In the genomic region with DNA sequence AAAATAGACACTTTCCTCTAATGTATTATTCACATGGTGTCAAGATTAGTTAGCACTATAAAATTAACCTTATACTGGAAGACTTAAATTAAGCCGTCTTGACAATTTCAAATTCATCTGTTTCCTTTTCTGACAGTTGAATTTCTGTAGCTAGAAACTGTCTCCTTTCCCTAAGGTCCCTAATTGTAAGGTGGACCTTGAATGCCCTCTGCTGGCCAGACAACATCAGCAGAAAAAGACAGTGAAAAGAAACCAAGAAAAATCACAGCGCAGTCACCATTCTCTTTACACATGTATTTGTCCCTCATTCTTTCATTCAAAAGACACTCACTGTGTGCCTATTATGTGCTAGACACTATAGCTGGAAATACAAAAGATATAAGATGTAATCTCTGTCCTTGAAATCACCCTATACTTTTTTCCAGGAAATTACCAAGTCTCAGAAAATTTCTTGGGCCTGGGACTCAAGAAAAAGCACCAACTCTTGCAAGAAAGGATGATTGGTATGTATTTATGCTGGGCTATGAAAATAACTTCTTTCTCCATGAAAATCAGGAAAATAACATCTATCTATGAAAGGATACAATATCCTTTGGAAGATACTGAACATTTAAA, we compare ENCODE assay signal across 9 cellular contexts. TPM values are rescaled to one million over a fixed set of nuclear protein-coding genes. Genes with fewer than 3 reads are reported as not detected.
DNase-seq lines count a peak whose midpoint lies in the region; ATAC-seq and TF ChIP-seq lines count a peak whose summit lies in the region.
"Had no signal": no experiment of that assay in that cellular context is flagged by ENCODE, and none has a peak within 500 bp of the region (broad histone marks: within the 10 kb centered on the region; RNA-seq: fewer than 3 reads in every experiment).

No MANE protein-coding gene starts in this region.

- no peak overlapping the region for H3K23ac ChIP-seq in H9 (ENCODE audit: insufficient read length, low read depth, low read length)

- H3K18ac ChIP-seq in H9 (ENCODE audit: insufficient read length, low read depth, low read length) = no peak overlapping the region

- no peak overlapping the region for H4K5ac ChIP-seq in H9 (ENCODE audit: insufficient read length, low read depth, low read length)

- H4K20me1 ChIP-seq in H9 (ENCODE audit: control insufficient read depth, insufficient read depth, insufficient read length) = no peaks in the 10 kb centered on the region
- H4K20me1 ChIP-seq in neural progenitor cell (ENCODE audit: low read depth) = no peaks in the 10 kb centered on the region

- no peaks in the 10 kb centered on the region for H3F3A ChIP-seq in neural progenitor cell (ENCODE audit: low read depth)

- no peak overlapping the region for H2BK120ac ChIP-seq in H9 (ENCODE audit: low read depth, low read length, poor library complexity, severe bottlenecking)

- H3K23me2 ChIP-seq in H9 (ENCODE audit: insufficient read length, low read depth, low read length, poor library complexity, severe bottlenecking) = no peaks in the 10 kb centered on the region

- H3K27ac ChIP-seq in H9 (ENCODE audit: insufficient read length, low read depth, low read length) (no peak overlapping the region), esophagus muscularis mucosa (replicated peaks in 1 of 4) (no peak overlapping the region), neural progenitor cell (no peak overlapping the region)

- intact Hi-C loops in activated CD4-positive, alpha-beta T cell treated with anti-CD3 and anti-CD28 coated beads for 36 hours (cut with DNase I, micrococcal nuclease) = loop anchor here in 1 of 2 experiments (2.0 kb wide), 1 partner anchor 871 kb away; no protein-coding TSS in a partner anchor
- intact Hi-C loops in esophagus muscularis mucosa (cut with DNase I) = no loop called here

- no peak overlapping the region for H2BK15ac ChIP-seq in H9 (ENCODE audit: low read depth, low read length)

- POLR2A ChIA-PET in activated CD4-positive, alpha-beta T cell treated with anti-CD3 and anti-CD28 coated beads for 36 hours (lab: Charles Lee) = no interaction called here

- no peak overlapping the region for H3T11ph ChIP-seq in H9 (ENCODE audit: low read length)

- H3K27me3 Mint-ChIP-seq in H9 (ENCODE audit: low read depth) = no peaks in the 10 kb centered on the region
- no peaks in the 10 kb centered on the region for H3K27me3 Mint-ChIP-seq in activated CD4-positive, alpha-beta T cell treated with anti-CD3 and anti-CD28 coated beads for 36 hours
- H3K27me3 Mint-ChIP-seq in neural progenitor cell (ENCODE audit: insufficient read depth, low read depth) = no peaks in the 10 kb centered on the region

- H3K9me3 ChIP-seq in H9 (ENCODE audit: control insufficient read depth, low read depth, low read length) (no peaks in the 10 kb centered on the region), esophagus muscularis mucosa (no peaks in the 10 kb centered on the region), neural progenitor cell (ENCODE audit: low read depth) (no peaks in the 10 kb centered on the region)

- TF ChIP-seq POLR2A in esophagus muscularis mucosa (IDR thresholded peaks at IDR 0.05; ENCODE audit: low read depth) = no peak

- H3K27ac Mint-ChIP-seq in H9 (no peak overlapping the region), neural progenitor cell (no peak overlapping the region)
- H3K27ac Mint-ChIP-seq in activated CD4-positive, alpha-beta T cell treated with anti-CD3 and anti-CD28 coated beads for 36 hours = no peak overlapping the region

- ATAC-seq in activated CD4-positive, alpha-beta T cell treated with anti-CD3 and anti-CD28 coated beads for 36 hours = no peak
- ATAC-seq in HG02970 (IDR thresholded peaks at IDR 0.05; ENCODE audit: low FRiP score, unreplicated experiment) = no peak

- no CpG with 5 or more reads among the region's 2 CpGs for WGBS in H9 (ENCODE audit: extremely low coverage, insufficient read length, low lambda C conversion rate)
- 20% methylated on average over 2 of the region's 2 CpGs for WGBS in esophagus muscularis mucosa

- H2AK5ac ChIP-seq in H9 (ENCODE audit: insufficient read length, low read length) = no peak overlapping the region

- no peak overlapping the region for H3K56ac ChIP-seq in H9 (ENCODE audit: insufficient read length, low read depth, low read length)

- H3K9ac ChIP-seq in H9 (ENCODE audit: extremely low read depth, insufficient read length, low read length) = no peak overlapping the region
- no peak overlapping the region for H3K9ac ChIP-seq in neural progenitor cell

- no peak overlapping the region for H2BK5ac ChIP-seq in H9 (ENCODE audit: insufficient read length, low read length)

- H4K8ac ChIP-seq in H9 (replicated peaks; ENCODE audit: insufficient read length, low read depth, low read length) = no peak overlapping the region

- H2AFZ ChIP-seq in H9 (ENCODE audit: low read length) (no peak overlapping the region), neural progenitor cell (replicated peaks) (peak overlapping the region; percentile 44)

- no peak overlapping the region for H3K14ac ChIP-seq in H9 (ENCODE audit: insufficient read depth, low read length)

- H3K36me3 Mint-ChIP-seq in H9 (ENCODE audit: insufficient read depth in 1 of 3, low read depth in 3 of 3) = no peaks in the 10 kb centered on the region
- no peaks in the 10 kb centered on the region for H3K36me3 Mint-ChIP-seq in activated CD4-positive, alpha-beta T cell treated with anti-CD3 and anti-CD28 coated beads for 36 hours (ENCODE audit: low read depth)
- H3K36me3 Mint-ChIP-seq in neural progenitor cell = no peaks in the 10 kb centered on the region

- no peak overlapping the region for H3K4ac ChIP-seq in H9 (ENCODE audit: low read depth, low read length)

- H3K79me2 ChIP-seq in H9 (ENCODE audit: insufficient read depth, low read length) (no peaks in the 10 kb centered on the region), neural progenitor cell (ENCODE audit: low read depth) (no peaks in the 10 kb centered on the region)

- no peak overlapping the region for H2BK20ac ChIP-seq in H9 (ENCODE audit: low read depth, low read length, poor library complexity, severe bottlenecking)

- no peaks in the 10 kb centered on the region for H3K27me3 ChIP-seq in H9 (ENCODE audit: insufficient read depth, low read length)
- H3K27me3 ChIP-seq in esophagus muscularis mucosa = no peaks in the 10 kb centered on the region
- no peaks in the 10 kb centered on the region for H3K27me3 ChIP-seq in neural progenitor cell

- H2BK12ac ChIP-seq in H9 (ENCODE audit: insufficient read length, low read depth, low read length) = no peak overlapping the region

- TF ChIP-seq EP300 in esophagus muscularis mucosa (IDR thresholded peaks at IDR 0.05) = no peak

- H3K4me1 ChIP-seq in H9 (ENCODE audit: insufficient read depth, low read length) (no peaks in the 10 kb centered on the region), esophagus muscularis mucosa (peaks cover 0 to 7% (median 2%) of the 10 kb centered on the region in 4 donors), neural progenitor cell (no peaks in the 10 kb centered on the region)

- TF ChIP-seq CTCF in H9 (conservative IDR thresholded peaks at IDR 0.05) = peak; percentile 83
- peak; percentile 47 to 76 (median 71) for TF ChIP-seq CTCF in esophagus muscularis mucosa (IDR thresholded peaks at IDR 0.05)
- peak; percentile 90 for TF ChIP-seq CTCF in neural progenitor cell (IDR thresholded peaks at IDR 0.05)

- DNase-seq in activated gamma-delta T cell treated with Interleukin-2 at 50 U/mL for 16 hours (peak; percentile 8), activated gamma-delta T cell (lab: John Stamatoyannopoulos, UW) (no peak), H9 (no peak), NCI-H1417 treated with DMSO at 0.1 percent for 48 hours (lab: John Stamatoyannopoulos, UW) (peak; percentile 31), esophagus muscularis mucosa (ENCODE audit: extremely low spot score) (no peak), neural progenitor cell (ENCODE audit: low spot score) (peak; percentile 64)
- DNase-seq in activated CD4-positive, alpha-beta T cell treated with anti-CD3 and anti-CD28 coated beads for 36 hours = peak; percentile 64
- DNase-seq: left cardiac atrium had no signal

- H3K36me3 ChIP-seq in esophagus muscularis mucosa = no peaks in the 10 kb centered on the region
- H3K36me3 ChIP-seq in neural progenitor cell = no peaks in the 10 kb centered on the region

- no peak overlapping the region for H3K4me3 Mint-ChIP-seq in H9
- H3K4me3 Mint-ChIP-seq in activated CD4-positive, alpha-beta T cell treated with anti-CD3 and anti-CD28 coated beads for 36 hours = no peak overlapping the region
- H3K4me3 Mint-ChIP-seq in neural progenitor cell = no peak overlapping the region

- H3K79me1 ChIP-seq in H9 (ENCODE audit: insufficient read depth, low read depth, low read length, poor library complexity, severe bottlenecking) = no peaks in the 10 kb centered on the region

- H3K4me1 Mint-ChIP-seq in H9 (peaks cover 3 to 4% of the 10 kb centered on the region in 2 experiments), neural progenitor cell (no peaks in the 10 kb centered on the region)
- no peaks in the 10 kb centered on the region for H3K4me1 Mint-ChIP-seq in activated CD4-positive, alpha-beta T cell treated with anti-CD3 and anti-CD28 coated beads for 36 hours

- H3K4me3 ChIP-seq in esophagus muscularis mucosa = no peak overlapping the region
- no peak overlapping the region for H3K4me3 ChIP-seq in neural progenitor cell

- CTCF ChIA-PET in activated CD4-positive, alpha-beta T cell treated with anti-CD3 and anti-CD28 coated beads for 36 hours (lab: Charles Lee) = interaction anchor here (0.6 to 1.9 kb wide), 8 partner anchors 9 to 869 kb away, joined by 3 to 5 read pairs (median 3); no protein-coding TSS in a partner anchor

- H3K4me2 ChIP-seq in H9 (ENCODE audit: insufficient read depth, insufficient read length, low read length) = no peak overlapping the region
- H3K4me2 ChIP-seq in neural progenitor cell = no peak overlapping the region

- H3K9me3 Mint-ChIP-seq in H9 (no peaks in the 10 kb centered on the region; a peak in 1 of 5 replicates), neural progenitor cell (no peaks in the 10 kb centered on the region)
- peaks cover 6% of the 10 kb centered on the region for H3K9me3 Mint-ChIP-seq in activated CD4-positive, alpha-beta T cell treated with anti-CD3 and anti-CD28 coated beads for 36 hours (ENCODE audit: low read depth)

- no peak overlapping the region for H4K91ac ChIP-seq in H9 (ENCODE audit: insufficient read length, low read depth, low read length)

RNA-seq across cellular contexts. Expression of a gene that starts 32.7 kb away (rescaled TPM):
- total RNA-seq in H9 (2021) (not detected in 2 replicates), esophagus muscularis mucosa (not detected), neural progenitor cell (ENCODE audit: low replicate concordance) (0.15 TPM in 1 of 2 replicates, not detected in the other)
- total RNA-seq in activated CD4-positive, alpha-beta T cell treated with anti-CD3 and anti-CD28 coated beads for 36 hours = not detected
- total RNA-seq: left cardiac atrium had no signal

RNA-seq across cellular contexts. Expression of a gene that starts 41.0 kb away (rescaled TPM):
- total RNA-seq in H9 (2021) = not detected in 2 replicates
- total RNA-seq in activated CD4-positive, alpha-beta T cell treated with anti-CD3 and anti-CD28 coated beads for 36 hours = not detected
- not detected for total RNA-seq in esophagus muscularis mucosa
- total RNA-seq in neural progenitor cell (ENCODE audit: low replicate concordance) = not detected in 2 replicates
- total RNA-seq: left cardiac atrium had no signal

Comparison
In these comparisons a context has a peak if more than half of its experiments do, and no peak if none do; other contexts are left out.
1. DNase-seq: peak in activated gamma-delta T cell treated with Interleukin-2 at 50 U/mL for 16 hours (single experiment), NCI-H1417 treated with DMSO at 0.1 percent for 48 hours (single experiment), activated CD4-positive, alpha-beta T cell treated with anti-CD3 and anti-CD28 coated beads for 36 hours (single experiment) and neural progenitor cell (single experiment); none in activated gamma-delta T cell (single experiment), H9 (single experiment) and esophagus muscularis mucosa (single experiment).
2. Peak in every context shown above with its lines, with median percentiles within 50 percentile points of each other: CTCF ChIP-seq.